Comparison of ENCODE assay signal across 21 cellular contexts in the genomic region with DNA sequence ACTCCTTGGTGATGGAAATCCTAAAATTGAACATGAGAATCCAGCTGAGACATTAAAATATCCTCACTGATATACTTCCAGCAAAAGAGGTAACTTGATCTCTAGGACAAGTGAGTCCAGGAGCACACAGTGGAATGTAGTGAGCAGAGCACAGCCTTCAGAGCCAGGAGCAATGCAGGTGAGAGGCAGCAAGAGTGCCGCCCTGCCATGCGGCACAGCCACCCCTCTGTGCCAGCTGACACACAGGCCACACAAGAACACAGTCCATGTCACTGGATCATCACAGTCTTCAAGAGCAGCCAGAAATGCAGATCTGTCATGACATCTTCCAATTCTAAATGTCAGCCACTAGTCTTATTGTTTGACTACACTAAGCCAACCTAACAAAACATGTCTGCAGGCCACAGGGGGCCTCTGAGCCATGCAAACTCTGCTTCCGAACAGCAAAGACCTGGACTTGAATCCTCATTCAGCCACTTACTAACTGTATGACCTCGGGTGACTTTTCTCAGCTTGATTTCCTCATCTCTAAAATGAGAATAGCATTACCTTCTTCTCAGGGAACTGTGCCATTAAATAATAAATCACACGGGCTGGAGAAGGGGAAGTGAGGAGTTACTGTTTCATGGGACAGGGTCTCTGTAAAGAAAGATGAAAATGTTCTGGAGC. TPM values are rescaled to one million over a fixed set of nuclear protein-coding genes. Genes with fewer than 3 reads are reported as not detected.
A peak's percentile ranks its signal among the peaks of the same experiment; 100 is the strongest.
DNase-seq lines count a peak whose midpoint lies in the region; ATAC-seq and TF ChIP-seq lines count a peak whose summit lies in the region.
"Had no signal": no experiment of that assay in that cellular context is flagged by ENCODE, and none has a peak within 500 bp of the region (broad histone marks: within the 10 kb centered on the region; RNA-seq: fewer than 3 reads in every experiment).

No MANE protein-coding gene starts in this region.

- no peaks in the 10 kb centered on the region for H3K27me3 ChIP-seq in GM23338 (ENCODE audit: insufficient read depth)
- no peaks in the 10 kb centered on the region for H3K27me3 ChIP-seq in neural progenitor cell
- H3K27me3 ChIP-seq: right atrium auricular region, thyroid gland had no signal

- no peak overlapping the region for H3K27ac Mint-ChIP-seq in GM23338
- peak overlapping the region; percentile 42 for H3K27ac Mint-ChIP-seq in neural progenitor cell
- no peak overlapping the region for H3K27ac Mint-ChIP-seq in MCF 10A (ENCODE audit: low read depth, unreplicated experiment)
- H3K27ac Mint-ChIP-seq: CD8-positive, alpha-beta T cell; effector memory CD8-positive, alpha-beta T cell; stimulated activated memory B cell treated with anti-CD40 and anti-IgM and Interleukin-4, amounts not matched to agents 10 μg/mL and 1 μg/mL and 100 μg/mL, for 72 hours had no signal

- ATAC-seq in GM23338 (peak; percentile 44), HG03025 (IDR thresholded peaks at IDR 0.05; ENCODE audit: low FRiP score, unreplicated experiment) (no peak)
- ATAC-seq: CD8-positive, alpha-beta T cell; effector memory CD8-positive, alpha-beta T cell; stimulated activated memory B cell treated with anti-CD40 and anti-IgM and Interleukin-4, amounts not matched to agents 10 μg/mL and 1 μg/mL and 100 μg/mL, for 72 hours had no signal

- H3K79me2 ChIP-seq in GM23338 (replicated peaks; ENCODE audit: insufficient read depth) (no peaks in the 10 kb centered on the region), neural progenitor cell (ENCODE audit: low read depth) (no peaks in the 10 kb centered on the region)

- peak; percentile 44 for DNase-seq in GM23338 (ENCODE audit: low spot score)
- DNase-seq in MV-4-11 (lab: John Stamatoyannopoulos, UW) = peak; percentile 95
- DNase-seq in astrocyte of the hippocampus (ENCODE audit: low read depth, low spot score) = peak; percentile 14
- DNase-seq in neural progenitor cell (ENCODE audit: low spot score) = peak; percentile 34
- DNase-seq in NCI-H2171 (lab: John Stamatoyannopoulos, UW) = no peak
- DNase-seq in COLO829 (ENCODE audit: low spot score) = no peak
- no peak for DNase-seq in MCF 10A (ENCODE audit: unreplicated experiment)
- DNase-seq: activated CD4-positive, alpha-beta T cell treated with anti-CD3 and anti-CD28 coated beads, Interleukin-2, amount 50 U/mL, for 4 hours; activated naive CD4-positive, alpha-beta T cell; activated T-cell treated with anti-CD3 and anti-CD28 coated beads for 4 hours; aorta; CD8-positive, alpha-beta T cell; DMS79; effector memory CD8-positive, alpha-beta T cell; occipital lobe; RPMI8226; SW 1271; thyroid gland had no signal

- H3K9ac ChIP-seq in neural progenitor cell = no peak overlapping the region

- TF ChIP-seq CTCF in GM23338 (conservative IDR thresholded peaks at IDR 0.05; ENCODE audit: low read depth in 2 of 2) (no peak), neural progenitor cell (IDR thresholded peaks at IDR 0.05) (no peak), MCF 10A (IDR thresholded peaks at IDR 0.05; ENCODE audit: unreplicated experiment) (no peak)

- peaks cover 11% of the 10 kb centered on the region; the same call in 1 of the 2 replicates for H3K4me1 ChIP-seq in GM23338 (ENCODE audit: insufficient read depth)
- peaks cover 18% of the 10 kb centered on the region for H3K4me1 ChIP-seq in neural progenitor cell
- H3K4me1 ChIP-seq: right atrium auricular region, thyroid gland had no signal

- POLR2A ChIA-PET in MCF 10A (lab: Yijun Ruan, JAX) = no interaction called here

- no peaks in the 10 kb centered on the region for H3K36me3 ChIP-seq in GM23338 (ENCODE audit: insufficient read depth)
- H3K36me3 ChIP-seq in neural progenitor cell = no peaks in the 10 kb centered on the region

- CTCF ChIA-PET in MCF 10A (lab: Yijun Ruan, JAX) = interaction anchor here (0.5 to 0.6 kb wide), 2 partner anchors 15 to 22 kb away, joined by 3 read pairs; no protein-coding TSS in a partner anchor

- BruUV-seq in MCF 10A (replicated peaks; lab: Mats Ljungman, UMichigan) = no TSS peak

- H3K4me3 Mint-ChIP-seq in GM23338 (no peak overlapping the region), neural progenitor cell (no peak overlapping the region), MCF 10A (ENCODE audit: unreplicated experiment) (no peak overlapping the region)
- H3K4me3 Mint-ChIP-seq: CD8-positive, alpha-beta T cell; effector memory CD8-positive, alpha-beta T cell; stimulated activated memory B cell treated with anti-CD40 and anti-IgM and Interleukin-4, amounts not matched to agents 10 μg/mL and 1 μg/mL and 100 μg/mL, for 72 hours had no signal

- H4K20me1 ChIP-seq in GM23338 (replicated peaks; ENCODE audit: insufficient read depth) (no peaks in the 10 kb centered on the region), neural progenitor cell (ENCODE audit: low read depth) (no peaks in the 10 kb centered on the region)

- H3K4me1 Mint-ChIP-seq in GM23338 (peaks cover 12% of the 10 kb centered on the region; the same call in 2 of the 3 replicates), neural progenitor cell (peaks cover 38% of the 10 kb centered on the region), MCF 10A (ENCODE audit: insufficient read depth, unreplicated experiment) (no peaks in the 10 kb centered on the region)
- H3K4me1 Mint-ChIP-seq: stimulated activated memory B cell treated with anti-CD40 and anti-IgM and Interleukin-4, amounts not matched to agents 10 μg/mL and 1 μg/mL and 100 μg/mL, for 72 hours had no signal

- H3K4me2 ChIP-seq in GM23338 (no peak overlapping the region), neural progenitor cell (no peak overlapping the region)

- H3F3A ChIP-seq in GM23338 (replicated peaks; ENCODE audit: low read depth) (no peaks in the 10 kb centered on the region), neural progenitor cell (ENCODE audit: low read depth) (peaks cover 17% of the 10 kb centered on the region)

- H3K9me3 Mint-ChIP-seq in GM23338 (no peaks in the 10 kb centered on the region), neural progenitor cell (no peaks in the 10 kb centered on the region), MCF 10A (ENCODE audit: unreplicated experiment) (no peaks in the 10 kb centered on the region)
- H3K9me3 Mint-ChIP-seq: CD8-positive, alpha-beta T cell; effector memory CD8-positive, alpha-beta T cell; stimulated activated memory B cell treated with anti-CD40 and anti-IgM and Interleukin-4, amounts not matched to agents 10 μg/mL and 1 μg/mL and 100 μg/mL, for 72 hours had no signal

- H3K27me3 Mint-ChIP-seq in GM23338 (ENCODE audit: insufficient read depth, low read depth, poor library complexity) (peaks cover 5% of the 10 kb centered on the region), neural progenitor cell (ENCODE audit: insufficient read depth, low read depth) (no peaks in the 10 kb centered on the region), MCF 10A (ENCODE audit: insufficient read depth, unreplicated experiment) (no peaks in the 10 kb centered on the region)
- H3K27me3 Mint-ChIP-seq: effector memory CD8-positive, alpha-beta T cell; stimulated activated memory B cell treated with anti-CD40 and anti-IgM and Interleukin-4, amounts not matched to agents 10 μg/mL and 1 μg/mL and 100 μg/mL, for 72 hours had no signal

- no peaks in the 10 kb centered on the region for H3K9me2 ChIP-seq in GM23338 (ENCODE audit: insufficient read depth)

- H3K4me3 ChIP-seq in GM23338 (no peak overlapping the region), neural progenitor cell (no peak overlapping the region)
- H3K4me3 ChIP-seq: right atrium auricular region, thyroid gland had no signal

- H3K36me3 Mint-ChIP-seq in GM23338 (ENCODE audit: low read depth) (no peaks in the 10 kb centered on the region), neural progenitor cell (no peaks in the 10 kb centered on the region), MCF 10A (ENCODE audit: insufficient read depth, unreplicated experiment) (peaks cover 20% of the 10 kb centered on the region)

- no peak overlapping the region for H2AFZ ChIP-seq in GM23338
- no peak overlapping the region for H2AFZ ChIP-seq in neural progenitor cell (replicated peaks)

- no peak overlapping the region for H3K27ac ChIP-seq in GM23338 (ENCODE audit: low read depth)
- H3K27ac ChIP-seq in neural progenitor cell = no peak overlapping the region
- H3K27ac ChIP-seq: right atrium auricular region, thyroid gland had no signal

- no peaks in the 10 kb centered on the region for H3K9me3 ChIP-seq in neural progenitor cell (ENCODE audit: low read depth)
- H3K9me3 ChIP-seq: right atrium auricular region, thyroid gland had no signal

- intact Hi-C loops in MCF 10A (cut with micrococcal nuclease) = no loop called here

TF ChIP-seq in GM23338, 12 proteins besides CTCF, POLR2A, EP300 and RAD21 (continues in another document):
- TF ChIP-seq POLR2AphosphoS5 (IDR thresholded peaks at IDR 0.05; ENCODE audit: low read depth) = no peak

RNA-seq across cellular contexts. Expression of gene CCDC125, which starts 47.0 kb away (rescaled TPM):
- 1.5 and 1.6 TPM in 2 replicates for total RNA-seq in GM23338 (2014; rRNA removed; shearing (Covaris generic))
- polyA plus RNA-seq in GM23338 (2016; fragmentation: Nextera tagmentation; extraction: Ambion mirVana) = 3.4 TPM in 2 replicates
- total RNA-seq in neural progenitor cell (ENCODE audit: low replicate concordance) (0.53 and 0.54 TPM in 2 replicates), MCF 10A (2022) (7.0 and 11.9 TPM in 2 replicates)

RNA-seq across cellular contexts. Expression of gene CDK7, which starts 50.9 kb away (rescaled TPM):
- total RNA-seq in GM23338 (2014; rRNA removed; shearing (Covaris generic)) = 80.7 and 81.1 TPM in 2 replicates
- 69.4 and 78.4 TPM in 2 replicates for polyA plus RNA-seq in GM23338 (2016; fragmentation: Nextera tagmentation; extraction: Ambion mirVana)
- total RNA-seq in neural progenitor cell (ENCODE audit: low replicate concordance) (38.0 and 57.3 TPM in 2 replicates), MCF 10A (2022) (43.7 and 48.5 TPM in 2 replicates)

Comparison
In these comparisons a context has a peak if more than half of its experiments do, and no peak if none do; other contexts are left out.
1. DNase-seq: peak in GM23338 (single experiment), MV-4-11 (single experiment), astrocyte of the hippocampus (single experiment) and neural progenitor cell (single experiment); none in NCI-H2171 (single experiment), COLO829 (single experiment) and MCF 10A (single experiment).